ENCODE assay signal across 20 cellular contexts in the genomic region with DNA sequence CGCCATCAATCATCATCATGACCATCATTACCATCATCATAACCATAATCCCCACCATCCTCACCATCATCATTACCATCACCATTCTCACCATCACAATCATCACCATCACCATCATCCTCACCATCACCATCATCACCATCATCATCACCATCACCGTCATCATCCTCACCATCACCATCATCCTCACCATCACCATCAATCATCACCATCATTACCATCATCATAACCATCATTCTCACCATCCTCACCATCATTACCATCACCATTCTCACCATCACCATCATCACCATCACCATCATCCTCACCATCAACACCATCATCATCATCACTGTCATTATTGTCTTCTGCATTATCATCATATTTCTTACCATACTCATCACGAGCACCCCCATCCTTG.
"Had no signal": no experiment of that assay in that cellular context is flagged by ENCODE, and none has a peak within 500 bp of the region (broad histone marks: within the 10 kb centered on the region; RNA-seq: fewer than 3 reads in every experiment).

No MANE protein-coding gene starts in this region.

- H3K36me3 ChIP-seq: SJSA1 had no signal

- H3K4me1 ChIP-seq: SJSA1 had no signal

- H3K27ac ChIP-seq: KMS-11, SJSA1, SK-N-MC had no signal

- FAIRE-seq: RCC 7860 had no signal

- DNase-seq: Kasumi-1, MM.1S, NCI-H1092 treated with DMSO at 0.1 percent for 48 hours, NCI-H1436, NCI-H187, NCI-H2029, NCI-H2171 treated with DMSO at 0.1 percent for 48 hours, NCI-H226, NCI-H446, NCI-H510A, NCI-H524 treated with DMSO at 0.1 percent for 48 hours, NCI-H69, NCI-H774, Right ventricle myocardium superior, RPMI8226, SIG-M5 had no signal

- H3K27me3 ChIP-seq: SJSA1 had no signal

- H3K9me3 ChIP-seq: SJSA1 had no signal

- H3K4me3 ChIP-seq: SJSA1, SK-N-MC had no signal

- H3K4me2 ChIP-seq: KMS-11 had no signal

- H3K9ac ChIP-seq: KMS-11 had no signal
